16 cellular contexts compared by ENCODE assay signal in genomic region chr12:89636776-89637160, GRCh38.
DNase-seq lines count a peak whose midpoint lies in the region; ATAC-seq, FAIRE-seq and TF ChIP-seq lines count a peak whose summit lies in the region.
"Had no signal": no experiment of that assay in that cellular context is flagged by ENCODE, and none has a peak within 500 bp of the region (broad histone marks: within the 10 kb centered on the region; RNA-seq: fewer than 3 reads in every experiment).

No MANE protein-coding gene starts in this region.

- H3K27me3 ChIP-seq in breast epithelium, result no peaks in the 10 kb centered on the region
- no peaks in the 10 kb centered on the region for H3K27me3 ChIP-seq in fibroblast of lung (ENCODE audit: control insufficient read depth, insufficient read depth, low read length)
- H3K27me3 ChIP-seq in pancreas, result no peaks in the 10 kb centered on the region

- no TSS peak for BruUV-seq in MCF 10A (replicated peaks; lab: Mats Ljungman, UMichigan)

- TF ChIP-seq POLR2A in breast epithelium (IDR thresholded peaks at IDR 0.05), result no peak

- H3K27me3 Mint-ChIP-seq in MCF 10A (ENCODE audit: insufficient read depth, unreplicated experiment) (no peaks in the 10 kb centered on the region), T-cell (no peaks in the 10 kb centered on the region)

- H3K36me3 ChIP-seq in breast epithelium, result no peaks in the 10 kb centered on the region
- peaks cover 2% of the 10 kb centered on the region for H3K36me3 ChIP-seq in fibroblast of lung (ENCODE audit: control insufficient read depth, insufficient read depth, low read length)
- H3K36me3 ChIP-seq in pancreas, result no peaks in the 10 kb centered on the region

- TF ChIP-seq CTCF in MCF 10A (IDR thresholded peaks at IDR 0.05; ENCODE audit: unreplicated experiment) (no peak), breast epithelium (IDR thresholded peaks at IDR 0.05) (no peak), fibroblast of lung (conservative IDR thresholded peaks at IDR 0.05 in 1 of 2, IDR thresholded peaks at IDR 0.05 in 1 of 2; ENCODE audit: low read depth in 1 of 2, low read length in 2 of 2) (no peak), pancreas (IDR thresholded peaks at IDR 0.05) (no peak)

- no peak overlapping the region for H3K4me3 ChIP-seq in breast epithelium
- H3K4me3 ChIP-seq in fibroblast of lung (replicated peaks in 1 of 4; ENCODE audit: control extremely low read depth in 1 of 4, insufficient read depth in 1 of 4, low read depth in 3 of 4, low read length in 4 of 4), result no peak overlapping the region
- no peak overlapping the region for H3K4me3 ChIP-seq in pancreas

- no peak for DNase-seq in MCF 10A (ENCODE audit: unreplicated experiment)
- no peak for DNase-seq in breast epithelium (ENCODE audit: low spot score in 2 of 2)
- no peak for DNase-seq in T-cell
- DNase-seq in fibroblast of lung (ENCODE audit: low read depth in 2 of 2), result peak; percentile 17 to 23
- no peak for DNase-seq in stimulated activated effector memory CD8-positive, alpha-beta T cell treated with anti-CD3 and anti-CD28 coated beads, Interleukin-12 subunit alpha, Interleukin-12 subunit beta, amount 100 ng/mL, for 72 hours (ENCODE audit: low spot score in 2 of 2)
- DNase-seq in pancreas, result no peak
- DNase-seq: Caco-2, dermis blood vessel endothelial cell, glutamatergic neuron, Kasumi-1, NCI-H1417 treated with DMSO at 0.1 percent for 48 hours had no signal

- WGBS in pancreas, 2 donors, result 96 to 100% methylated on average over 1 of the region's 1 CpG

- ATAC-seq in T-cell (replicated peaks in 1 of 4), result no peak
- ATAC-seq in stimulated activated effector memory CD8-positive, alpha-beta T cell treated with anti-CD3 and anti-CD28 coated beads, Interleukin-12 subunit alpha, Interleukin-12 subunit beta, amount 100 ng/mL, for 72 hours, result peak; percentile 61
- no peak for ATAC-seq in HG03342 (IDR thresholded peaks at IDR 0.05; ENCODE audit: unreplicated experiment)
- no peak for ATAC-seq in pancreas
- no peak for ATAC-seq in HG03565 (IDR thresholded peaks at IDR 0.05; ENCODE audit: unreplicated experiment)
- ATAC-seq: HCT116 had no signal

- POLR2A ChIA-PET in MCF 10A (lab: Yijun Ruan, JAX) (interaction anchor here (0.6 to 1.8 kb wide), 8 partner anchors 10 to 1740 kb away, joined by 3 to 6 read pairs (median 3); partner anchors contain the start of gene ATP2B1), T-cell (lab: Charles Lee) (interaction anchor here in 1 of 2 donors (0.6 kb wide), 1 partner anchor 273 kb away, joined by 3 read pairs; no protein-coding TSS in a partner anchor)

- no peak overlapping the region for H2AFZ ChIP-seq in fibroblast of lung (ENCODE audit: low read length)
- H2AFZ ChIP-seq: parathyroid adenoma had no signal

- no peaks in the 10 kb centered on the region for H4K20me1 ChIP-seq in fibroblast of lung (ENCODE audit: control insufficient read depth, extremely low read depth, insufficient read depth, low read length)

- no peak overlapping the region for H3K9ac ChIP-seq in fibroblast of lung (ENCODE audit: insufficient read depth, low read length)
- H3K9ac ChIP-seq: parathyroid adenoma had no signal

- no peaks in the 10 kb centered on the region for H3K79me2 ChIP-seq in fibroblast of lung (ENCODE audit: control insufficient read depth, insufficient read depth, low read length)
- H3K79me2 ChIP-seq: parathyroid adenoma had no signal

- intact Hi-C loops in MCF 10A (cut with micrococcal nuclease), result no loop called here
- intact Hi-C loops in breast epithelium (cut with DNase I; ENCODE audit: low total_unique reads), result no loop called here
- intact Hi-C loops in pancreas (cut with DNase I), result no loop called here

- no peaks in the 10 kb centered on the region for H3K9me3 ChIP-seq in breast epithelium
- no peaks in the 10 kb centered on the region for H3K9me3 ChIP-seq in fibroblast of lung (ENCODE audit: control insufficient read depth, insufficient read depth, low read depth, low read length)
- no peaks in the 10 kb centered on the region for H3K9me3 ChIP-seq in pancreas
- H3K9me3 ChIP-seq: Caco-2 had no signal

- CTCF ChIA-PET in MCF 10A (lab: Yijun Ruan, JAX), result interaction anchor here (0.6 to 1.3 kb wide), 2 partner anchors 9 to 15 kb away, joined by 4 to 5 read pairs; no protein-coding TSS in a partner anchor
- CTCF ChIA-PET in T-cell (lab: Charles Lee), result interaction anchor here in 1 of 2 donors (1.1 kb wide), 1 partner anchor 313 kb away, joined by 3 read pairs; no protein-coding TSS in a partner anchor

- peaks cover 19% of the 10 kb centered on the region for H3K4me1 Mint-ChIP-seq in MCF 10A (ENCODE audit: insufficient read depth, unreplicated experiment)
- H3K4me1 Mint-ChIP-seq in T-cell, result peaks cover 10 to 30% (median 21%) of the 10 kb centered on the region in 3 donors
- H3K4me1 Mint-ChIP-seq in stimulated activated effector memory CD8-positive, alpha-beta T cell treated with anti-CD3 and anti-CD28 coated beads, Interleukin-12 subunit alpha, Interleukin-12 subunit beta, amount 100 ng/mL, for 72 hours, result peaks cover 31% of the 10 kb centered on the region

- FAIRE-seq in pancreas (lab: Jason Lieb, UNC), result no peak
- FAIRE-seq: GM19239 had no signal

- peak overlapping the region; percentile 2 for H3K27ac Mint-ChIP-seq in MCF 10A (ENCODE audit: low read depth, unreplicated experiment)
- H3K27ac Mint-ChIP-seq in T-cell, result peak overlapping the region; percentile 19 to 68
- H3K27ac Mint-ChIP-seq in stimulated activated effector memory CD8-positive, alpha-beta T cell treated with anti-CD3 and anti-CD28 coated beads, Interleukin-12 subunit alpha, Interleukin-12 subunit beta, amount 100 ng/mL, for 72 hours, result peak overlapping the region; percentile 77

- H3K4me2 ChIP-seq in fibroblast of lung (ENCODE audit: extremely low read depth, insufficient read depth, low read length), result peak overlapping the region; percentile 15

- H3K27ac ChIP-seq in breast epithelium (no peak overlapping the region), fibroblast of lung (ENCODE audit: insufficient read depth, low read length) (peak overlapping the region; percentile 52), pancreas (no peak overlapping the region)
- H3K27ac ChIP-seq: parathyroid adenoma had no signal

- H3K9me3 Mint-ChIP-seq in MCF 10A (ENCODE audit: unreplicated experiment), result no peaks in the 10 kb centered on the region
- no peaks in the 10 kb centered on the region for H3K9me3 Mint-ChIP-seq in T-cell
- no peaks in the 10 kb centered on the region for H3K9me3 Mint-ChIP-seq in stimulated activated effector memory CD8-positive, alpha-beta T cell treated with anti-CD3 and anti-CD28 coated beads, Interleukin-12 subunit alpha, Interleukin-12 subunit beta, amount 100 ng/mL, for 72 hours

- H3K4me1 ChIP-seq in breast epithelium (no peaks in the 10 kb centered on the region), fibroblast of lung (ENCODE audit: control insufficient read depth, extremely low read depth, insufficient read depth, low read length) (no peaks in the 10 kb centered on the region), pancreas (peaks cover 0 to 7% (median 0%) of the 10 kb centered on the region in 3 donors)
- H3K4me1 ChIP-seq: parathyroid adenoma had no signal

- H3K36me3 Mint-ChIP-seq in MCF 10A (ENCODE audit: insufficient read depth, unreplicated experiment) (peaks cover 34% of the 10 kb centered on the region), T-cell (peaks cover 52% of the 10 kb centered on the region)
- peaks cover 52% of the 10 kb centered on the region for H3K36me3 Mint-ChIP-seq in stimulated activated effector memory CD8-positive, alpha-beta T cell treated with anti-CD3 and anti-CD28 coated beads, Interleukin-12 subunit alpha, Interleukin-12 subunit beta, amount 100 ng/mL, for 72 hours

- H3K4me3 Mint-ChIP-seq in MCF 10A (ENCODE audit: unreplicated experiment), result no peak overlapping the region
- H3K4me3 Mint-ChIP-seq in T-cell, result no peak overlapping the region
- no peak overlapping the region for H3K4me3 Mint-ChIP-seq in stimulated activated effector memory CD8-positive, alpha-beta T cell treated with anti-CD3 and anti-CD28 coated beads, Interleukin-12 subunit alpha, Interleukin-12 subunit beta, amount 100 ng/mL, for 72 hours

Comparison
In these comparisons a context has a peak if more than half of its experiments do, and no peak if none do; other contexts are left out.
1. DNase-seq: peak in fibroblast of lung (2 of 2); none in MCF 10A (single experiment), breast epithelium (0 of 2), T-cell (0 of 34), stimulated activated effector memory CD8-positive, alpha-beta T cell treated with anti-CD3 and anti-CD28 coated beads, Interleukin-12 subunit alpha, Interleukin-12 subunit beta, amount 100 ng/mL, for 72 hours (0 of 2) and pancreas (0 of 6).
2. H3K27ac Mint-ChIP-seq: peak in every context shown above with its lines; median percentile 77 in stimulated activated effector memory CD8-positive, alpha-beta T cell treated with anti-CD3 and anti-CD28 coated beads, Interleukin-12 subunit alpha, Interleukin-12 subunit beta, amount 100 ng/mL, for 72 hours; 44 in T-cell; 2 in MCF 10A.